10 cellular contexts compared by ENCODE assay signal in the genomic region with DNA sequence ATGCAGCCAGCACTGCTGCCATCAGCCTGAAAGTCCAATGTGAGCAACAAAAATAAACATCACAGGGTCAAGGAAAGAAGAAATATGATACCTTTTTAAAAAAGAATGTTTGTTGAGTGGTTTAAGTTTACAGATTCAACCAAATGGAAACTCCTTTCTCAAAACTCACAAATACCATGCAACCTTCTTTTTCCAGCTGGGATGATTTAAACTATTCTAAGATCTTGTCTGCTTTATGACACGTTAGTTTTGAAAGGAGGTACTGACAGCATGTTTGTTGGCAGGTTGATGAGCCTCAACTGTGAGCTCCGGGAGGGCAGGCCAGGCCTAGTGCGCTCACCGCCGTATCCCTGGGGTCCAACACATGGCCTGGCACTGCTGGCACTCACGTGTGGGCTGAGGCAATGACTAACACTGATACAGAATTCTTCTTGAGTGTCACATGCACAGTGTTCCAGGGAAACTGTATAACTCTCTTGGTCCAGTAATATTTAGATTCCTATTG. TPM values are rescaled to one million over a fixed set of nuclear protein-coding genes. Genes with fewer than 3 reads are reported as not detected.
DNase-seq lines count a peak whose midpoint lies in the region; ATAC-seq and TF ChIP-seq lines count a peak whose summit lies in the region.
"Had no signal": no experiment of that assay in that cellular context is flagged by ENCODE, and none has a peak within 500 bp of the region (broad histone marks: within the 10 kb centered on the region; RNA-seq: fewer than 3 reads in every experiment).

No MANE protein-coding gene starts in this region.

- peaks cover 99% of the 10 kb centered on the region for H3K79me2 ChIP-seq in neural progenitor cell (ENCODE audit: low read depth)

- peak overlapping the region; percentile 74 for H3K27ac Mint-ChIP-seq in neural progenitor cell
- no peak overlapping the region for H3K27ac Mint-ChIP-seq in CD8-positive, alpha-beta T cell

- no peaks in the 10 kb centered on the region for H3K36me3 ChIP-seq in neural progenitor cell
- no peaks in the 10 kb centered on the region for H3K36me3 ChIP-seq in CD8-positive, alpha-beta T cell (ENCODE audit: insufficient read depth, low read length)

- no peak overlapping the region for H3K27ac ChIP-seq in neural progenitor cell
- H3K27ac ChIP-seq in CD8-positive, alpha-beta T cell (ENCODE audit: low read depth, low read length): no peak overlapping the region
- H3K27ac ChIP-seq: KMS-11 had no signal

- H3K9me3 ChIP-seq in neural progenitor cell (ENCODE audit: low read depth): no peaks in the 10 kb centered on the region
- no peaks in the 10 kb centered on the region for H3K9me3 ChIP-seq in CD8-positive, alpha-beta T cell (ENCODE audit: low read length)

- H3K9me3 Mint-ChIP-seq in neural progenitor cell: no peaks in the 10 kb centered on the region
- no peaks in the 10 kb centered on the region for H3K9me3 Mint-ChIP-seq in CD8-positive, alpha-beta T cell

- no peak overlapping the region for H3K9ac ChIP-seq in neural progenitor cell
- H3K9ac ChIP-seq: KMS-11 had no signal

- CTCF ChIA-PET in AG04449 (lab: Yijun Ruan, JAX): interaction anchor here (1.1 to 1.6 kb wide), 3 partner anchors 9 to 156 kb away, joined by 3 read pairs; no protein-coding TSS in a partner anchor
- CTCF ChIA-PET in CD8-positive, alpha-beta T cell (lab: Charles Lee): no interaction called here

- H3K4me3 ChIP-seq in AG04449 (ENCODE audit: low read depth, low read length) (no peak overlapping the region), neural progenitor cell (no peak overlapping the region)
- H3K4me3 ChIP-seq in CD8-positive, alpha-beta T cell (ENCODE audit: low read depth, low read length): no peak overlapping the region

- DNase-seq in AG04449 (ENCODE audit: low read depth, low spot score) (peak; percentile 21), NCI-H226 (peak; percentile 55), fibroblast of peridontal ligament (ENCODE audit: extremely low read depth) (peak; percentile 94), neural progenitor cell (ENCODE audit: low spot score) (no peak), NCI-H69 (lab: John Stamatoyannopoulos, UW) (no peak), activated T-cell treated with anti-CD3 and anti-CD28 coated beads for 4 hours (no peak)
- DNase-seq in CD8-positive, alpha-beta T cell: no peak
- DNase-seq: DND-41 had no signal

- no peak overlapping the region for H3K4me3 Mint-ChIP-seq in neural progenitor cell
- no peak overlapping the region for H3K4me3 Mint-ChIP-seq in CD8-positive, alpha-beta T cell

- H3K27me3 Mint-ChIP-seq in neural progenitor cell (ENCODE audit: insufficient read depth, low read depth): no peaks in the 10 kb centered on the region
- H3K27me3 Mint-ChIP-seq in CD8-positive, alpha-beta T cell (ENCODE audit: low read depth): no peaks in the 10 kb centered on the region

- TF ChIP-seq CTCF in AG04449 (IDR thresholded peaks at IDR 0.05; ENCODE audit: insufficient read depth, low read length, missing control alignments): no peak
- TF ChIP-seq CTCF in neural progenitor cell (IDR thresholded peaks at IDR 0.05): no peak
- TF ChIP-seq CTCF in CD8-positive, alpha-beta T cell (IDR thresholded peaks at IDR 0.05): no peak

- peaks cover 93% of the 10 kb centered on the region for H4K20me1 ChIP-seq in neural progenitor cell (ENCODE audit: low read depth)

- no peaks in the 10 kb centered on the region for H3F3A ChIP-seq in neural progenitor cell (ENCODE audit: low read depth)

- no peak for ATAC-seq in HG03378 (IDR thresholded peaks at IDR 0.05; ENCODE audit: unreplicated experiment)
- ATAC-seq in CD8-positive, alpha-beta T cell: no peak

- POLR2A ChIA-PET in AG04449 (lab: Yijun Ruan, JAX): interaction anchor here (0.8 to 1.7 kb wide), 3 partner anchors 11 to 55 kb away, joined by 3 to 6 read pairs (median 3); no protein-coding TSS in a partner anchor
- POLR2A ChIA-PET in CD8-positive, alpha-beta T cell (lab: Charles Lee): no interaction called here

- intact Hi-C loops in CD8-positive, alpha-beta T cell (cut with DNase I, micrococcal nuclease): no loop called here

- no peaks in the 10 kb centered on the region for H3K4me1 ChIP-seq in neural progenitor cell
- H3K4me1 ChIP-seq in CD8-positive, alpha-beta T cell (ENCODE audit: insufficient read depth, low read length): peaks cover 3% of the 10 kb centered on the region

- H3K4me1 Mint-ChIP-seq in neural progenitor cell: peaks cover 28% of the 10 kb centered on the region
- peaks cover 12% of the 10 kb centered on the region for H3K4me1 Mint-ChIP-seq in CD8-positive, alpha-beta T cell (ENCODE audit: low read depth)

- no peak overlapping the region for H3K4me2 ChIP-seq in neural progenitor cell
- H3K4me2 ChIP-seq: KMS-11 had no signal

- H3K36me3 Mint-ChIP-seq in neural progenitor cell: peaks cover 11% of the 10 kb centered on the region
- no peaks in the 10 kb centered on the region for H3K36me3 Mint-ChIP-seq in CD8-positive, alpha-beta T cell

- no peak overlapping the region for H2AFZ ChIP-seq in neural progenitor cell (replicated peaks)

- no peaks in the 10 kb centered on the region for H3K27me3 ChIP-seq in neural progenitor cell
- no peaks in the 10 kb centered on the region for H3K27me3 ChIP-seq in CD8-positive, alpha-beta T cell (ENCODE audit: insufficient read depth, low read length)

RNA-seq across cellular contexts. Expression of gene LATS2, which starts 46.7 kb away (rescaled TPM):
- total RNA-seq in neural progenitor cell (ENCODE audit: low replicate concordance): 15.2 and 18.4 TPM in 2 replicates
- 1 to 10 TPM; 7.1 TPM for total RNA-seq in CD8-positive, alpha-beta T cell

Comparison
In these comparisons a context has a peak if more than half of its experiments do, and no peak if none do; other contexts are left out.
1. DNase-seq: peak in AG04449 (single experiment), NCI-H226 (single experiment) and fibroblast of peridontal ligament (single experiment); none in neural progenitor cell (single experiment), NCI-H69 (single experiment), activated T-cell treated with anti-CD3 and anti-CD28 coated beads for 4 hours (single experiment) and CD8-positive, alpha-beta T cell (0 of 7).